Comparison of ENCODE assay signal across 8 cellular contexts in genomic region chr10:59177031-59177861, GRCh38. TPM values are rescaled to one million over a fixed set of nuclear protein-coding genes. Genes with fewer than 3 reads are reported as not detected.
A peak's percentile ranks its signal among the peaks of the same experiment; 100 is the strongest.
DNase-seq lines count a peak whose midpoint lies in the region; ATAC-seq and TF ChIP-seq lines count a peak whose summit lies in the region.

No MANE protein-coding gene starts in this region.

- H3K36me3 ChIP-seq in adipocyte (ENCODE audit: control insufficient read depth, insufficient read depth, low read length, severe bottlenecking) (no peaks in the 10 kb centered on the region), prostate gland (no peaks in the 10 kb centered on the region)

- peaks cover 32 to 43% (median 37%) of the 10 kb centered on the region in 3 donors for H3K27me3 Mint-ChIP-seq in CD14-positive monocyte (ENCODE audit: low read depth in 3 of 3)

- no peak overlapping the region for H3K9ac ChIP-seq in adipocyte (ENCODE audit: low read length)

- H3K4me1 ChIP-seq in adipocyte (ENCODE audit: control insufficient read depth, insufficient read depth, low read length) (peaks cover 15% of the 10 kb centered on the region), prostate gland (replicated peaks) (no peaks in the 10 kb centered on the region)

- DNase-seq in CD14-positive monocyte (ENCODE audit: low spot score) (no peak), HuH-7.5 (ENCODE audit: low spot score) (peak; percentile 27), adipocyte (ENCODE audit: low read depth) (peak; percentile 79), left ventricle myocardium superior (peak; percentile 20), prostate gland (ENCODE audit: low spot score) (peak; percentile 46), NCI-H2171 (lab: John Stamatoyannopoulos, UW) (no peak), NCI-H526 (lab: John Stamatoyannopoulos, UW) (no peak)

- H3K27me3 ChIP-seq in adipocyte (replicated peaks; ENCODE audit: control insufficient read depth, insufficient read depth, low read length) (peaks cover 16% of the 10 kb centered on the region), prostate gland (replicated peaks; ENCODE audit: insufficient read depth) (no peaks in the 10 kb centered on the region)

- TF ChIP-seq POLR2A in prostate gland (IDR thresholded peaks at IDR 0.05) = no peak

- peaks cover 4% of the 10 kb centered on the region for H3K4me1 Mint-ChIP-seq in CD14-positive monocyte

- H3K4me3 Mint-ChIP-seq in CD14-positive monocyte = peak overlapping the region; percentile 39 to 72

- no peaks in the 10 kb centered on the region for H3K36me3 Mint-ChIP-seq in CD14-positive monocyte

- H3K27ac Mint-ChIP-seq in CD14-positive monocyte = no peak overlapping the region

- H3K4me3 ChIP-seq in adipocyte (ENCODE audit: low read length) (peak overlapping the region; percentile 76), prostate gland (peak overlapping the region; percentile 42 to 60)

- ATAC-seq in left ventricle myocardium superior (peak; percentile 44), HG03280 (IDR thresholded peaks at IDR 0.05; ENCODE audit: unreplicated experiment) (no peak)

- H3K27ac ChIP-seq in prostate gland = peak overlapping the region; percentile 71 to 81

- H3K9me3 Mint-ChIP-seq in CD14-positive monocyte = peaks cover 0 to 2% (median 0%) of the 10 kb centered on the region in 7 donors

- intact Hi-C loops in CD14-positive monocyte (cut with micrococcal nuclease) = no loop called here
- intact Hi-C loops in left ventricle myocardium superior (cut with micrococcal nuclease) = no loop called here
- intact Hi-C loops in prostate gland (cut with DNase I) = loop anchor here (2.0 kb wide), 1 partner anchor 222 kb away; no protein-coding TSS in a partner anchor

- WGBS in prostate gland = 4% methylated on average over 42 of the region's 42 CpGs

- no peak for TF ChIP-seq CTCF in CD14-positive monocyte (IDR thresholded peaks at IDR 0.05)
- no peak for TF ChIP-seq CTCF in prostate gland (IDR thresholded peaks at IDR 0.05)

- no peaks in the 10 kb centered on the region for H3K9me3 ChIP-seq in adipocyte (ENCODE audit: control insufficient read depth, low read length)
- H3K9me3 ChIP-seq in prostate gland = no peaks in the 10 kb centered on the region

RNA-seq across cellular contexts. Expression of gene PHYHIPL, which starts 0.8 kb away (rescaled TPM):
- polyA plus RNA-seq in CD14-positive monocyte = not detected
- total RNA-seq in left ventricle myocardium superior = not detected
- 10 to 100 TPM in 1 of 2 donors, 1 to 10 TPM in 1; 7.0 to 32.1 TPM for total RNA-seq in prostate gland

Comparison
In these comparisons a context has a peak if more than half of its experiments do, and no peak if none do; other contexts are left out.
1. DNase-seq: peak in HuH-7.5 (single experiment), adipocyte (single experiment), left ventricle myocardium superior (single experiment) and prostate gland (single experiment); none in CD14-positive monocyte (single experiment), NCI-H2171 (single experiment) and NCI-H526 (0 of 2).